11 cellular contexts compared by ENCODE assay signal in the genomic region with DNA sequence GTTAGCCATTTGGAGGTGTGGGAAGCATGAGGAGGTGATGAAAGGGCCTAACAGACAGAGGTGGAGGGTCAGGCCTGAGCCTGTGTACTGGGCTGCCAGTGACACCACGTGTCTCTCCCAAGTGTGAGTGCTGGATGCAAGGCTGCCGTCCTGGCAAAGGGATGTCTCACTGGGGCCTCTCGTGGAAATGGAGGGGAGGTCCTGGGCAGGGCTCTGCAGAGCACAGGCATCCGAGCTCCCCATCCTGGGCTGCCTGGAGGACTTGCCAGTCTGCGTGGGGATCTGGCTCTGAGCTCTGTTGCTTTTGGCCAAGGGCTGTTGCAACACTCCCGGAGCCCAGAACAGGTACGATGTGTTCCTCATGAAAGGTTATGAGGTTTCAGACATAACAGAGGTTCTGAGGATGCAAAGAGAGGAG.
A peak's percentile ranks its signal among the peaks of the same experiment; 100 is the strongest.
DNase-seq lines count a peak whose midpoint lies in the region; ATAC-seq and TF ChIP-seq lines count a peak whose summit lies in the region.
"Had no signal": no experiment of that assay in that cellular context is flagged by ENCODE, and none has a peak within 500 bp of the region (broad histone marks: within the 10 kb centered on the region; RNA-seq: fewer than 3 reads in every experiment).

No MANE protein-coding gene starts in this region.

- no peaks in the 10 kb centered on the region for H3K9me3 ChIP-seq in effector memory CD4-positive, alpha-beta T cell (ENCODE audit: control insufficient read depth, low read length)
- H3K9me3 ChIP-seq in neural progenitor cell (ENCODE audit: low read depth) (no peaks in the 10 kb centered on the region), upper lobe of right lung (no peaks in the 10 kb centered on the region)

- no peak overlapping the region for H3K4me3 ChIP-seq in effector memory CD4-positive, alpha-beta T cell (ENCODE audit: insufficient read depth, low read depth, low read length, poor library complexity, severe bottlenecking)
- H3K4me3 ChIP-seq in neural progenitor cell, result no peak overlapping the region
- no peak overlapping the region for H3K4me3 ChIP-seq in upper lobe of right lung

- H2AFZ ChIP-seq in neural progenitor cell (replicated peaks), result no peak overlapping the region

- H3K4me1 ChIP-seq in effector memory CD4-positive, alpha-beta T cell (ENCODE audit: control insufficient read depth, insufficient read depth, low read length, poor library complexity, severe bottlenecking), result peaks cover 43% of the 10 kb centered on the region
- H3K4me1 ChIP-seq in neural progenitor cell, result peaks cover 12% of the 10 kb centered on the region
- H3K4me1 ChIP-seq in upper lobe of right lung, result peaks cover 92% of the 10 kb centered on the region

- no peaks in the 10 kb centered on the region for H3K9me3 Mint-ChIP-seq in activated naive CD4-positive, alpha-beta T cell treated with anti-CD3 and anti-CD28 coated beads, Interleukin-2, amount 50 U/mL, for 24 hours
- H3K9me3 Mint-ChIP-seq in neural progenitor cell, result no peaks in the 10 kb centered on the region

- peak overlapping the region; percentile 24 for H3K27ac ChIP-seq in effector memory CD4-positive, alpha-beta T cell (ENCODE audit: insufficient read depth, low read length, poor library complexity, severe bottlenecking)
- no peak overlapping the region for H3K27ac ChIP-seq in neural progenitor cell
- H3K27ac ChIP-seq in upper lobe of right lung, result no peak overlapping the region

- peak overlapping the region; percentile 70 for H3K4me3 Mint-ChIP-seq in activated naive CD4-positive, alpha-beta T cell treated with anti-CD3 and anti-CD28 coated beads, Interleukin-2, amount 50 U/mL, for 24 hours
- no peak overlapping the region for H3K4me3 Mint-ChIP-seq in neural progenitor cell

- DNase-seq in activated naive CD4-positive, alpha-beta T cell (lab: John Stamatoyannopoulos, UW), result no peak
- no peak for DNase-seq in effector memory CD4-positive, alpha-beta T cell
- no peak for DNase-seq in neural progenitor cell (ENCODE audit: low spot score)
- DNase-seq in upper lobe of right lung, result no peak
- DNase-seq in AG08396 (ENCODE audit: low spot score), result no peak
- DNase-seq in DMS114 treated with DMSO at 0.1 percent for 48 hours (lab: John Stamatoyannopoulos, UW; ENCODE audit: unreplicated experiment), result no peak
- no peak for DNase-seq in activated CD8-positive, alpha-beta memory T cell treated with anti-CD3 and anti-CD28 coated beads, Interleukin-2, amount 50 U/mL, for 4 hours
- DNase-seq: foreskin fibroblast, Kasumi-1, PC-3 had no signal

- H3K27me3 Mint-ChIP-seq in activated naive CD4-positive, alpha-beta T cell treated with anti-CD3 and anti-CD28 coated beads, Interleukin-2, amount 50 U/mL, for 24 hours, result no peaks in the 10 kb centered on the region
- H3K27me3 Mint-ChIP-seq in neural progenitor cell (ENCODE audit: insufficient read depth, low read depth), result peaks cover 14% of the 10 kb centered on the region

- H3K36me3 Mint-ChIP-seq in activated naive CD4-positive, alpha-beta T cell treated with anti-CD3 and anti-CD28 coated beads, Interleukin-2, amount 50 U/mL, for 24 hours, result no peaks in the 10 kb centered on the region
- no peaks in the 10 kb centered on the region for H3K36me3 Mint-ChIP-seq in neural progenitor cell

- no peak for TF ChIP-seq CTCF in neural progenitor cell (IDR thresholded peaks at IDR 0.05)
- TF ChIP-seq CTCF in upper lobe of right lung (IDR thresholded peaks at IDR 0.05), result no peak

- H3K79me2 ChIP-seq in neural progenitor cell (ENCODE audit: low read depth), result no peaks in the 10 kb centered on the region

- no peak overlapping the region for H3K4me2 ChIP-seq in neural progenitor cell

- H3K9ac ChIP-seq in neural progenitor cell, result no peak overlapping the region

- H4K20me1 ChIP-seq in neural progenitor cell (ENCODE audit: low read depth), result no peaks in the 10 kb centered on the region

- ATAC-seq in upper lobe of right lung, result peak; percentile 13
- ATAC-seq: PC-3 had no signal

- peak overlapping the region; percentile 92 for H3K27ac Mint-ChIP-seq in activated naive CD4-positive, alpha-beta T cell treated with anti-CD3 and anti-CD28 coated beads, Interleukin-2, amount 50 U/mL, for 24 hours
- H3K27ac Mint-ChIP-seq in neural progenitor cell, result peak overlapping the region; percentile 76

- intact Hi-C loops in upper lobe of right lung (cut with DNase I), result no loop called here

- H3F3A ChIP-seq in neural progenitor cell (ENCODE audit: low read depth), result no peaks in the 10 kb centered on the region

- H3K36me3 ChIP-seq in effector memory CD4-positive, alpha-beta T cell (ENCODE audit: control insufficient read depth, insufficient read depth, low read length), result no peaks in the 10 kb centered on the region
- H3K36me3 ChIP-seq in neural progenitor cell (no peaks in the 10 kb centered on the region), upper lobe of right lung (no peaks in the 10 kb centered on the region)

- H3K4me1 Mint-ChIP-seq in activated naive CD4-positive, alpha-beta T cell treated with anti-CD3 and anti-CD28 coated beads, Interleukin-2, amount 50 U/mL, for 24 hours, result peaks cover 90% of the 10 kb centered on the region
- peaks cover 41% of the 10 kb centered on the region for H3K4me1 Mint-ChIP-seq in neural progenitor cell

- no peaks in the 10 kb centered on the region for H3K27me3 ChIP-seq in effector memory CD4-positive, alpha-beta T cell (replicated peaks; ENCODE audit: control insufficient read depth, insufficient read depth, low read length, poor library complexity, severe bottlenecking)
- H3K27me3 ChIP-seq in neural progenitor cell, result no peaks in the 10 kb centered on the region
- H3K27me3 ChIP-seq in upper lobe of right lung, result no peaks in the 10 kb centered on the region
